ENCODE assay signal across 9 cellular contexts in genomic region chr19:34232566-34233481, GRCh38. TPM values are rescaled to one million over a fixed set of nuclear protein-coding genes. Genes with fewer than 3 reads are reported as not detected.
A peak's percentile ranks its signal among the peaks of the same experiment; 100 is the strongest.
DNase-seq lines count a peak whose midpoint lies in the region; ATAC-seq, FAIRE-seq and TF ChIP-seq lines count a peak whose summit lies in the region.
"Had no signal": no experiment of that assay in that cellular context is flagged by ENCODE, and none has a peak within 500 bp of the region (broad histone marks: within the 10 kb centered on the region; RNA-seq: fewer than 3 reads in every experiment).

No MANE protein-coding gene starts in this region.

- ATAC-seq in A549 (peak; percentile 81 to 91), GM18858 (IDR thresholded peaks at IDR 0.05; ENCODE audit: unreplicated experiment) (peak; percentile 63)
- peak; percentile 91 to 92 for ATAC-seq in stimulated activated naive B cell treated with anti-CD40 and anti-IgM and Interleukin-4, amounts not matched to agents 10 μg/mL and 1 μg/mL and 100 μg/mL, for 72 hours (replicated peaks)

- peak overlapping the region; percentile 53 to 68 for H3K27ac ChIP-seq in A549

- no peak for TF ChIP-seq POLR2A in A549 (IDR thresholded peaks at IDR 0.05; ENCODE audit: low read length)
- TF ChIP-seq POLR2A in erythroblast (IDR thresholded peaks at IDR 0.05; ENCODE audit: low read length) = no peak

- DNase-seq in A549 (ENCODE audit: low read depth in 1 of 2, low spot score in 1 of 2) (peak; percentile 62), MV-4-11 (lab: John Stamatoyannopoulos, UW) (peak; percentile 82), astrocyte of the spinal cord (ENCODE audit: low read depth, low spot score) (peak; percentile 96), inferior parietal cortex (ENCODE audit: extremely low spot score) (peak; percentile 60), middle frontal gyrus (ENCODE audit: extremely low spot score, low spot score) (no peak), erythroblast (lab: John Stamatoyannopoulos, UW) (no peak)
- no peak for DNase-seq in stimulated activated naive B cell treated with anti-CD40 and anti-IgM and Interleukin-4, amounts not matched to agents 10 μg/mL and 1 μg/mL and 100 μg/mL, for 72 hours

- no peaks in the 10 kb centered on the region for H3K9me3 ChIP-seq in A549

- H3K4me3 Mint-ChIP-seq in stimulated activated naive B cell treated with anti-CD40 and anti-IgM and Interleukin-4, amounts not matched to agents 10 μg/mL and 1 μg/mL and 100 μg/mL, for 72 hours = peak overlapping the region; percentile 61 to 67

- H3K4me1 Mint-ChIP-seq in stimulated activated naive B cell treated with anti-CD40 and anti-IgM and Interleukin-4, amounts not matched to agents 10 μg/mL and 1 μg/mL and 100 μg/mL, for 72 hours = peaks cover 16 to 25% of the 10 kb centered on the region in 2 donors

- FAIRE-seq in A549 (lab: Jason Lieb, UNC) = peak; percentile 93
- FAIRE-seq: frontal cortex had no signal

- H3K36me3 Mint-ChIP-seq in stimulated activated naive B cell treated with anti-CD40 and anti-IgM and Interleukin-4, amounts not matched to agents 10 μg/mL and 1 μg/mL and 100 μg/mL, for 72 hours = peaks cover 31 to 40% of the 10 kb centered on the region in 2 donors

- in situ Hi-C loops in astrocyte of the spinal cord (cut with HindIII; ENCODE audit: low sequenced_read_pairs) = no loop called here

- TF ChIP-seq CTCF in A549 (IDR thresholded peaks at IDR 0.05) (no peak), astrocyte of the spinal cord (IDR thresholded peaks at IDR 0.05; ENCODE audit: low read depth, low read length) (no peak)

- CTCF ChIA-PET in A549 (lab: Yijun Ruan, JAX) = interaction anchor here (0.7 to 12.6 kb wide), 9 partner anchors 8 to 438 kb away, joined by 3 to 173 read pairs (median 4); no protein-coding TSS in a partner anchor

- peak overlapping the region; percentile 42 for H3K4me2 ChIP-seq in A549

- 56% methylated on average over 11 of the region's 11 CpGs for WGBS in A549 (ENCODE audit: missing lambda C conversion rate)

- no peak for TF ChIP-seq RAD21 in A549 (conservative IDR thresholded peaks at IDR 0.05 in 1 of 2, IDR thresholded peaks at IDR 0.05 in 1 of 2)

- H3K4me1 ChIP-seq in A549 = peaks cover 22% of the 10 kb centered on the region

- no peaks in the 10 kb centered on the region for H3K27me3 Mint-ChIP-seq in stimulated activated naive B cell treated with anti-CD40 and anti-IgM and Interleukin-4, amounts not matched to agents 10 μg/mL and 1 μg/mL and 100 μg/mL, for 72 hours

- H3K4me3 ChIP-seq in A549 (no peak overlapping the region), astrocyte of the spinal cord (ENCODE audit: low read depth, low read length) (no peak overlapping the region)

- TF ChIP-seq EP300 in A549 (IDR thresholded peaks at IDR 0.05) = no peak

- POLR2A ChIA-PET in A549 (lab: Yijun Ruan, JAX) = interaction anchor here (0.6 to 1.2 kb wide), 4 partner anchors 15 to 216 kb away, joined by 3 to 9 read pairs (median 6); no protein-coding TSS in a partner anchor

- no peaks in the 10 kb centered on the region for H3K9me3 Mint-ChIP-seq in stimulated activated naive B cell treated with anti-CD40 and anti-IgM and Interleukin-4, amounts not matched to agents 10 μg/mL and 1 μg/mL and 100 μg/mL, for 72 hours

- peak overlapping the region; percentile 94 for H3K27ac Mint-ChIP-seq in stimulated activated naive B cell treated with anti-CD40 and anti-IgM and Interleukin-4, amounts not matched to agents 10 μg/mL and 1 μg/mL and 100 μg/mL, for 72 hours

TF ChIP-seq in A549, 52 proteins besides CTCF, POLR2A, EP300 and RAD21:
- no peak for TF ChIP-seq GATA3 (IDR thresholded peaks at IDR 0.05; ENCODE audit: borderline replicate concordance)
- TF ChIP-seq BHLHE40 (IDR thresholded peaks at IDR 0.05; ENCODE audit: low read depth, low read length) = no peak
- TF ChIP-seq FOSB (CRISPR knock-in tag; IDR thresholded peaks at IDR 0.05) = no peak
- TF ChIP-seq MAX (IDR thresholded peaks at IDR 0.05) = peak; percentile 21; the same call in 1 of the 2 replicates
- TF ChIP-seq JUN (IDR thresholded peaks at IDR 0.05) = peak in 1 of 2 experiments; percentile 45; a peak in 2 of 5 replicates
- no peak for TF ChIP-seq EHMT2 (IDR thresholded peaks at IDR 0.05; ENCODE audit: low read depth)
- no peak for TF ChIP-seq PHF8 (IDR thresholded peaks at IDR 0.05; ENCODE audit: borderline replicate concordance, low read depth)
- TF ChIP-seq HDAC2 (IDR thresholded peaks at IDR 0.05) = no peak
- no peak for TF ChIP-seq KDM5A (IDR thresholded peaks at IDR 0.05)
- TF ChIP-seq CBX2 (IDR thresholded peaks at IDR 0.05; ENCODE audit: borderline replicate concordance, low read depth) = no peak
- no peak for TF ChIP-seq REST (IDR thresholded peaks at IDR 0.05)
- TF ChIP-seq HOXB5 (CRISPR knock-in tag; IDR thresholded peaks at IDR 0.05) = no peak
- TF ChIP-seq BCL3 (IDR thresholded peaks at IDR 0.05) = no peak
- no peak for TF ChIP-seq RFX5 (IDR thresholded peaks at IDR 0.05)
- TF ChIP-seq POLR2AphosphoS2 (conservative IDR thresholded peaks at IDR 0.05; ENCODE audit: low read length) = 0 out of 2 replicates have a peak, but pooled peaks have one; percentile 52
- no peak for TF ChIP-seq RCOR1 (IDR thresholded peaks at IDR 0.05; ENCODE audit: low read depth, low read length)
- peak; percentile 94 for TF ChIP-seq FOSL2 (IDR thresholded peaks at IDR 0.05)
- peak; percentile 91 for TF ChIP-seq FOSL2 (CRISPR knock-in tag; IDR thresholded peaks at IDR 0.05)
- peak; percentile 64 for TF ChIP-seq JUNB (IDR thresholded peaks at IDR 0.05)
- TF ChIP-seq FOXS1 (CRISPR knock-in tag; IDR thresholded peaks at IDR 0.05) = no peak
- TF ChIP-seq EHF (CRISPR knock-in tag; IDR thresholded peaks at IDR 0.05) = no peak
- TF ChIP-seq HEYL (CRISPR knock-in tag; IDR thresholded peaks at IDR 0.05) = no peak
- TF ChIP-seq TFCP2L1 (CRISPR knock-in tag; IDR thresholded peaks at IDR 0.05) = no peak
- TF ChIP-seq ESRRA (IDR thresholded peaks at IDR 0.05; ENCODE audit: borderline replicate concordance, low read length) = no peak

RNA-seq across cellular contexts. Expression of gene GARRE1, which starts 21.5 kb away (rescaled TPM):
- polyA plus RNA-seq in A549 (2011; rRNA removed) (19.4 and 20.0 TPM in 2 replicates), A549 (2017; fragmentation: RNase III; extraction: RNeasy Plus Mini Kit Qiagen cat#74134 plus additional on column Dnase treatment) (9.0 to 9.6 TPM (median 9.1 TPM) in 3 replicates)
- 10.9 and 13.3 TPM in 2 replicates for polyA plus RNA-seq in A549 (2012; cell fraction: cytosol; rRNA removed)
- 15.7 and 23.1 TPM in 2 replicates for polyA plus RNA-seq in A549 (2012; cell fraction: nucleus; rRNA removed)
- polyA minus RNA-seq in A549 (2011; rRNA and poly(A)+ RNA removed) = 21.1 and 21.2 TPM in 2 replicates

Comparison
In these comparisons a context has a peak if more than half of its experiments do, and no peak if none do; other contexts are left out.
1. DNase-seq: peak in A549 (2 of 2), MV-4-11 (single experiment), astrocyte of the spinal cord (single experiment) and inferior parietal cortex (single experiment); none in stimulated activated naive B cell treated with anti-CD40 and anti-IgM and Interleukin-4, amounts not matched to agents 10 μg/mL and 1 μg/mL and 100 μg/mL, for 72 hours (single experiment), middle frontal gyrus (single experiment) and erythroblast (0 of 2).
2. Peak in every context shown above with its lines, with median percentiles within 50 percentile points of each other: ATAC-seq.